In genomic region chr4:38368612-38369011, GRCh38 we compare ENCODE assay signal across 17 cellular contexts.
DNase-seq lines count a peak whose midpoint lies in the region; ATAC-seq, FAIRE-seq and TF ChIP-seq lines count a peak whose summit lies in the region.
"Had no signal": no experiment of that assay in that cellular context is flagged by ENCODE, and none has a peak within 500 bp of the region (broad histone marks: within the 10 kb centered on the region; RNA-seq: fewer than 3 reads in every experiment).

No MANE protein-coding gene starts in this region.

- H3K4me2 ChIP-seq in fibroblast of lung (ENCODE audit: extremely low read depth, insufficient read depth, low read length) = no peak overlapping the region
- H3K4me2 ChIP-seq: SK-N-SH had no signal

- no peaks in the 10 kb centered on the region for H3K9me3 Mint-ChIP-seq in Calu3 (ENCODE audit: low read depth, unreplicated experiment)
- H3K9me3 Mint-ChIP-seq: natural killer cell had no signal

- H3K4me3 ChIP-seq in fibroblast of lung (replicated peaks in 1 of 4; ENCODE audit: control extremely low read depth in 1 of 4, insufficient read depth in 1 of 4, low read depth in 3 of 4, low read length in 4 of 4) = no peak overlapping the region
- H3K4me3 ChIP-seq: BLaER1 treated with 17β-estradiol and CSF1 and Interleukin-3, amounts not matched to agents 10 nM and 100 nM had no signal

- H3K27me3 ChIP-seq in fibroblast of lung (ENCODE audit: control insufficient read depth, insufficient read depth, low read length) = no peaks in the 10 kb centered on the region
- H3K27me3 ChIP-seq: BLaER1 treated with 17β-estradiol and CSF1 and Interleukin-3, amounts not matched to agents 10 nM and 100 nM had no signal

- no peak overlapping the region for H3K9ac ChIP-seq in fibroblast of lung (ENCODE audit: insufficient read depth, low read length)
- H3K9ac ChIP-seq: BLaER1 treated with 17β-estradiol and CSF1 and Interleukin-3, amounts not matched to agents 10 nM and 100 nM; SK-N-SH had no signal

- peak; percentile 72 for FAIRE-seq in RCC 7860 (lab: Jason Lieb, UNC)
- FAIRE-seq in urothelium cell line (lab: Jason Lieb, UNC) = peak; percentile 37
- FAIRE-seq: frontal cortex, kidney had no signal

- no peaks in the 10 kb centered on the region for H3K79me2 ChIP-seq in fibroblast of lung (ENCODE audit: control insufficient read depth, insufficient read depth, low read length)

- no peaks in the 10 kb centered on the region for H3K27me3 Mint-ChIP-seq in Calu3 (ENCODE audit: unreplicated experiment)

- no peaks in the 10 kb centered on the region for H4K20me1 ChIP-seq in fibroblast of lung (ENCODE audit: control insufficient read depth, extremely low read depth, insufficient read depth, low read length)
- H4K20me1 ChIP-seq: BLaER1 treated with 17β-estradiol and CSF1 and Interleukin-3, amounts not matched to agents 10 nM and 100 nM had no signal

- no peak overlapping the region for H3K27ac Mint-ChIP-seq in Calu3 (ENCODE audit: unreplicated experiment)
- H3K27ac Mint-ChIP-seq: activated CD4-positive, alpha-beta T cell treated with anti-CD3 and anti-CD28 coated beads, Interleukin-2, amount 10 ng/mL, durations not matched to agents 24 days and 14 days; natural killer cell had no signal

- no TSS peak for BruUV-seq in Calu3 (replicated peaks; lab: Mats Ljungman, UMichigan)

- H3K36me3 ChIP-seq in fibroblast of lung (ENCODE audit: control insufficient read depth, insufficient read depth, low read length) = no peaks in the 10 kb centered on the region
- H3K36me3 ChIP-seq: BLaER1 treated with 17β-estradiol and CSF1 and Interleukin-3, amounts not matched to agents 10 nM and 100 nM had no signal

- H3K4me1 ChIP-seq in fibroblast of lung (ENCODE audit: control insufficient read depth, extremely low read depth, insufficient read depth, low read length) = no peaks in the 10 kb centered on the region

- peaks cover 13% of the 10 kb centered on the region for H3K4me1 Mint-ChIP-seq in Calu3 (ENCODE audit: low read depth, unreplicated experiment)
- H3K4me1 Mint-ChIP-seq: activated CD4-positive, alpha-beta T cell treated with anti-CD3 and anti-CD28 coated beads, Interleukin-2, amount 10 ng/mL, durations not matched to agents 24 days and 14 days; natural killer cell had no signal

- no peaks in the 10 kb centered on the region for H3K36me3 Mint-ChIP-seq in Calu3 (ENCODE audit: insufficient read depth, unreplicated experiment)
- H3K36me3 Mint-ChIP-seq: natural killer cell had no signal

- H3K4me3 Mint-ChIP-seq in Calu3 (ENCODE audit: low read depth, unreplicated experiment) = no peak overlapping the region
- H3K4me3 Mint-ChIP-seq: activated CD4-positive, alpha-beta T cell treated with anti-CD3 and anti-CD28 coated beads, Interleukin-2, amount 10 ng/mL, durations not matched to agents 24 days and 14 days; natural killer cell had no signal

- no peak overlapping the region for H3K27ac ChIP-seq in fibroblast of lung (ENCODE audit: insufficient read depth, low read length)
- H3K27ac ChIP-seq: BLaER1 treated with 17β-estradiol and CSF1 and Interleukin-3, amounts not matched to agents 10 nM and 100 nM had no signal

- H3K9me3 ChIP-seq in fibroblast of lung (ENCODE audit: control insufficient read depth, insufficient read depth, low read depth, low read length) = no peaks in the 10 kb centered on the region
- H3K9me3 ChIP-seq: SK-N-SH had no signal

- TF ChIP-seq CTCF in fibroblast of lung (conservative IDR thresholded peaks at IDR 0.05 in 1 of 2, IDR thresholded peaks at IDR 0.05 in 1 of 2; ENCODE audit: low read depth in 1 of 2, low read length in 2 of 2) (no peak), Calu3 (IDR thresholded peaks at IDR 0.05; ENCODE audit: unreplicated experiment) (no peak)

- no peak overlapping the region for H2AFZ ChIP-seq in fibroblast of lung (ENCODE audit: low read length)

- CTCF ChIA-PET in Calu3 (lab: Charles Lee) = no interaction called here

- ATAC-seq in HG03045 (IDR thresholded peaks at IDR 0.05; ENCODE audit: unreplicated experiment) = no peak
- ATAC-seq: natural killer cell had no signal

- intact Hi-C loops in head of caudate nucleus (cut with DNase I) = no loop called here
- intact Hi-C loops in Calu3 (cut with micrococcal nuclease; ENCODE audit: unreplicated experiment) = no loop called here

- peak; percentile 6 for DNase-seq in stimulated activated CD4-positive, alpha-beta T cell treated with anti-CD3 and anti-CD28 coated beads, Interleukin-1b, Interleukin-23, amount 100 ng/mL, for 48 hours
- no peak for DNase-seq in stimulated activated CD4-positive, alpha-beta T cell treated with anti-CD3 and anti-CD28 coated beads, Interleukin-2, amount 100 ng/mL, for 48 hours
- DNase-seq in RCC 7860 (ENCODE audit: low spot score) (peak; percentile 16), fibroblast of lung (ENCODE audit: low read depth in 2 of 2) (peak; percentile 43 to 95), urothelium cell line (ENCODE audit: low spot score) (peak; percentile 64), head of caudate nucleus (no peak), Calu3 (no peak)
- DNase-seq: activated CD4-positive, alpha-beta T cell treated with anti-CD3 and anti-CD28 coated beads, Interleukin-2, amount 10 ng/mL, durations not matched to agents 24 days and 14 days; cortex of kidney; kidney; natural killer cell; NCI-H1417; NCI-H69; SK-N-SH had no signal

Comparison
In these comparisons a context has a peak if more than half of its experiments do, and no peak if none do; other contexts are left out.
1. DNase-seq: peak in stimulated activated CD4-positive, alpha-beta T cell treated with anti-CD3 and anti-CD28 coated beads, Interleukin-1b, Interleukin-23, amount 100 ng/mL, for 48 hours (single experiment), RCC 7860 (single experiment), fibroblast of lung (2 of 2) and urothelium cell line (single experiment); none in stimulated activated CD4-positive, alpha-beta T cell treated with anti-CD3 and anti-CD28 coated beads, Interleukin-2, amount 100 ng/mL, for 48 hours (0 of 2), head of caudate nucleus (0 of 42) and Calu3 (single experiment).